In genomic region chr6:128710305-128710704, GRCh38 we compare ENCODE assay signal across 20 cellular contexts.
DNase-seq lines count a peak whose midpoint lies in the region; ATAC-seq and TF ChIP-seq lines count a peak whose summit lies in the region.
"Had no signal": no experiment of that assay in that cellular context is flagged by ENCODE, and none has a peak within 500 bp of the region (broad histone marks: within the 10 kb centered on the region; RNA-seq: fewer than 3 reads in every experiment).

No MANE protein-coding gene starts in this region.

- ATAC-seq in mucosa of descending colon = no peak
- no peak for ATAC-seq in stimulated activated effector memory CD8-positive, alpha-beta T cell treated with anti-CD3 and anti-CD28 coated beads, Interleukin-12 subunit alpha, Interleukin-12 subunit beta, amount 100 ng/mL, for 72 hours

- no peaks in the 10 kb centered on the region for H3K9me3 ChIP-seq in mucosa of descending colon
- H3K9me3 ChIP-seq: SJSA1 had no signal

- no peaks in the 10 kb centered on the region for H3K36me3 Mint-ChIP-seq in T-helper 2 cell treated with Interferon-gamma antibody and Interleukin-4, amounts not matched to agents 5 μg/mL and 100 μg/mL, for 36 hours (ENCODE audit: low read depth)
- no peaks in the 10 kb centered on the region for H3K36me3 Mint-ChIP-seq in stimulated activated effector memory CD8-positive, alpha-beta T cell treated with anti-CD3 and anti-CD28 coated beads, Interleukin-12 subunit alpha, Interleukin-12 subunit beta, amount 100 ng/mL, for 72 hours
- H3K36me3 Mint-ChIP-seq: CD4-positive, alpha-beta memory T cell had no signal

- H3K27ac Mint-ChIP-seq in T-helper 2 cell treated with Interferon-gamma antibody and Interleukin-4, amounts not matched to agents 5 μg/mL and 100 μg/mL, for 36 hours = no peak overlapping the region
- H3K27ac Mint-ChIP-seq in stimulated activated effector memory CD8-positive, alpha-beta T cell treated with anti-CD3 and anti-CD28 coated beads, Interleukin-12 subunit alpha, Interleukin-12 subunit beta, amount 100 ng/mL, for 72 hours = no peak overlapping the region
- H3K27ac Mint-ChIP-seq: B cell; CD4-positive, alpha-beta memory T cell had no signal

- TF ChIP-seq CTCF in AG10803 (conservative IDR thresholded peaks at IDR 0.05; ENCODE audit: low read length) (no peak), astrocyte of the spinal cord (IDR thresholded peaks at IDR 0.05; ENCODE audit: low read depth, low read length) (no peak), mucosa of descending colon (IDR thresholded peaks at IDR 0.05) (no peak)

- in situ Hi-C loops in astrocyte of the spinal cord (cut with HindIII; ENCODE audit: low sequenced_read_pairs) = no loop called here

- H3K4me1 ChIP-seq in mucosa of descending colon (ENCODE audit: low read depth) = no peaks in the 10 kb centered on the region

- H3K4me3 ChIP-seq in AG10803 (ENCODE audit: low read length) (no peak overlapping the region), astrocyte of the spinal cord (ENCODE audit: low read depth, low read length) (no peak overlapping the region), mucosa of descending colon (no peak overlapping the region)
- H3K4me3 ChIP-seq: SJSA1 had no signal

- intact Hi-C loops in mucosa of descending colon (cut with DNase I, micrococcal nuclease) = no loop called here

- peaks cover 7% of the 10 kb centered on the region for H3K27me3 Mint-ChIP-seq in T-helper 2 cell treated with Interferon-gamma antibody and Interleukin-4, amounts not matched to agents 5 μg/mL and 100 μg/mL, for 36 hours (ENCODE audit: low read depth)
- H3K27me3 Mint-ChIP-seq: B cell had no signal

- no peaks in the 10 kb centered on the region for H3K4me1 Mint-ChIP-seq in T-helper 2 cell treated with Interferon-gamma antibody and Interleukin-4, amounts not matched to agents 5 μg/mL and 100 μg/mL, for 36 hours (ENCODE audit: low read depth)
- no peaks in the 10 kb centered on the region for H3K4me1 Mint-ChIP-seq in stimulated activated effector memory CD8-positive, alpha-beta T cell treated with anti-CD3 and anti-CD28 coated beads, Interleukin-12 subunit alpha, Interleukin-12 subunit beta, amount 100 ng/mL, for 72 hours
- H3K4me1 Mint-ChIP-seq: B cell; CD4-positive, alpha-beta memory T cell had no signal

- peak; percentile 44 for DNase-seq in AG10803 (ENCODE audit: low read depth)
- peak; percentile 60 for DNase-seq in M059J (ENCODE audit: low read depth)
- peak; percentile 13 for DNase-seq in astrocyte of the spinal cord (ENCODE audit: low read depth, low spot score)
- peak; percentile 48 for DNase-seq in iris pigment epithelial cell (ENCODE audit: low read depth)
- DNase-seq in mucosa of descending colon = no peak
- no peak for DNase-seq in NCI-H1436 treated with DMSO at 0.1 percent for 48 hours (lab: John Stamatoyannopoulos, UW)
- no peak for DNase-seq in T-helper 2 cell treated with Interferon-gamma antibody and Interleukin-4, amounts not matched to agents 5 μg/mL and 100 μg/mL, for 36 hours (ENCODE audit: low spot score)
- no peak for DNase-seq in stimulated activated effector memory CD8-positive, alpha-beta T cell treated with anti-CD3 and anti-CD28 coated beads, Interleukin-12 subunit alpha, Interleukin-12 subunit beta, amount 100 ng/mL, for 72 hours (ENCODE audit: low spot score in 2 of 2)
- DNase-seq: CD4-positive, alpha-beta memory T cell; DMS79; GF-D8; HCEC 1CT; NCI-H146; NCI-H2081 treated with DMSO at 0.1 percent for 48 hours; NCI-H345; NCI-H526 treated with DMSO at 0.1 percent for 48 hours; NK-92 treated with Interleukin-12 subunit alpha and Interleukin-12 subunit beta, amount 100 ng/mL, for 24 hours; OCI-M1 had no signal

- no peaks in the 10 kb centered on the region for H3K9me3 Mint-ChIP-seq in T-helper 2 cell treated with Interferon-gamma antibody and Interleukin-4, amounts not matched to agents 5 μg/mL and 100 μg/mL, for 36 hours
- no peaks in the 10 kb centered on the region for H3K9me3 Mint-ChIP-seq in stimulated activated effector memory CD8-positive, alpha-beta T cell treated with anti-CD3 and anti-CD28 coated beads, Interleukin-12 subunit alpha, Interleukin-12 subunit beta, amount 100 ng/mL, for 72 hours
- H3K9me3 Mint-ChIP-seq: CD4-positive, alpha-beta memory T cell had no signal

- H3K4me3 Mint-ChIP-seq in T-helper 2 cell treated with Interferon-gamma antibody and Interleukin-4, amounts not matched to agents 5 μg/mL and 100 μg/mL, for 36 hours = no peak overlapping the region
- H3K4me3 Mint-ChIP-seq in stimulated activated effector memory CD8-positive, alpha-beta T cell treated with anti-CD3 and anti-CD28 coated beads, Interleukin-12 subunit alpha, Interleukin-12 subunit beta, amount 100 ng/mL, for 72 hours = no peak overlapping the region
- H3K4me3 Mint-ChIP-seq: B cell; CD4-positive, alpha-beta memory T cell had no signal

- no peaks in the 10 kb centered on the region for H3K36me3 ChIP-seq in mucosa of descending colon (ENCODE audit: low read depth)
- H3K36me3 ChIP-seq: SJSA1 had no signal

Comparison
In these comparisons a context has a peak if more than half of its experiments do, and no peak if none do; other contexts are left out.
1. DNase-seq: peak in AG10803 (single experiment), M059J (single experiment), astrocyte of the spinal cord (single experiment) and iris pigment epithelial cell (single experiment); none in mucosa of descending colon (0 of 3), NCI-H1436 treated with DMSO at 0.1 percent for 48 hours (single experiment), T-helper 2 cell treated with Interferon-gamma antibody and Interleukin-4, amounts not matched to agents 5 μg/mL and 100 μg/mL, for 36 hours (single experiment) and stimulated activated effector memory CD8-positive, alpha-beta T cell treated with anti-CD3 and anti-CD28 coated beads, Interleukin-12 subunit alpha, Interleukin-12 subunit beta, amount 100 ng/mL, for 72 hours (0 of 2).